Comparison of ENCODE assay signal across 17 cellular contexts in the genomic region with DNA sequence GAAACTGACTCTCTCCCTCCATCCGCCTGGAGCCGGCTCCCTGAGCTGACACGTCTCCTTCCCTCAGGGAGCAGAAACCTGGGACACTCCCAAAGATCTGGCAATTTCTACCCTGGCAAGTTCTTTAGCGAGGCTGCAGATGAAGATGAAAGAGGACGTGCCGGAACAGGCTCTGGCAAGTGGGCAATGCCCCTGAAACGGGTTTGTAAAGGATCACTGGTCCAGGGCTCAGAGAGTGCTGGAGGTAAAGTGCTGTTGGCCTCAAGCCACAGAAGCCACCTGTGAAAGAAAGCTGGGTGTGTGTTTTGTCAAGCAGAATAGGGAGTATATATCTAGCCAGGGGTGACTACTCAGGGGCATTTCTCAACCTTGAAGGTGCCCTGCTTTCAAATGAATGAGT.
DNase-seq lines count a peak whose midpoint lies in the region; ATAC-seq and TF ChIP-seq lines count a peak whose summit lies in the region.
"Had no signal": no experiment of that assay in that cellular context is flagged by ENCODE, and none has a peak within 500 bp of the region (broad histone marks: within the 10 kb centered on the region; RNA-seq: fewer than 3 reads in every experiment).

No MANE protein-coding gene starts in this region.

- no peak overlapping the region for H3K4me3 Mint-ChIP-seq in CD8-positive, alpha-beta memory T cell
- H3K4me3 Mint-ChIP-seq: CD4-positive, alpha-beta memory T cell; T-helper 1 cell treated with Interleukin-12 subunit alpha and Interleukin-12 subunit beta and Interleukin-4 antibody, amounts not matched to agents 30 μg/mL and 1 μg/mL, for 36 hours had no signal

- peak overlapping the region in 3 of 4 donors; percentile 49 to 68 (median 54) for H3K27ac ChIP-seq in esophagus squamous epithelium
- H3K27ac ChIP-seq in CD8-positive, alpha-beta memory T cell (ENCODE audit: low read depth, low read length) = no peak overlapping the region

- H3K27me3 Mint-ChIP-seq in CD8-positive, alpha-beta memory T cell = peaks cover 5 to 6% of the 10 kb centered on the region in 2 donors

- no peaks in the 10 kb centered on the region for H3K9me3 ChIP-seq in BE2C
- H3K9me3 ChIP-seq in esophagus squamous epithelium = no peaks in the 10 kb centered on the region
- no peaks in the 10 kb centered on the region for H3K9me3 ChIP-seq in CD8-positive, alpha-beta memory T cell (ENCODE audit: low read length)
- H3K9me3 ChIP-seq: HAP-1 had no signal

- H3K4me1 ChIP-seq in BE2C (peaks cover 23% of the 10 kb centered on the region), esophagus squamous epithelium (peaks cover 9 to 68% (median 13%) of the 10 kb centered on the region in 3 donors)
- H3K4me1 ChIP-seq in CD8-positive, alpha-beta memory T cell (ENCODE audit: insufficient read depth, low read length) = no peaks in the 10 kb centered on the region
- H3K4me1 ChIP-seq: HAP-1 had no signal

- no peak for ATAC-seq in GM21723 (IDR thresholded peaks at IDR 0.05; ENCODE audit: unreplicated experiment)
- no peak for ATAC-seq in HG02678 (IDR thresholded peaks at IDR 0.05; ENCODE audit: unreplicated experiment)
- ATAC-seq: Panc1 had no signal

- intact Hi-C loops in esophagus squamous epithelium (cut with DNase I) = no loop called here

- in situ Hi-C loops in G401 (cut with HindIII; ENCODE audit: low sequenced_read_pairs) = no loop called here

- H3K4me1 Mint-ChIP-seq in CD8-positive, alpha-beta memory T cell = no peaks in the 10 kb centered on the region
- H3K4me1 Mint-ChIP-seq: CD4-positive, alpha-beta memory T cell had no signal

- peak; percentile 45 for DNase-seq in BE2C
- DNase-seq in G401 (ENCODE audit: low spot score) = peak; percentile 10
- DNase-seq in NCI-H69 (lab: John Stamatoyannopoulos, UW) = peak; percentile 69
- no peak for DNase-seq in esophagus squamous epithelium (lab: John Stamatoyannopoulos, UW)
- DNase-seq in CD8-positive, alpha-beta memory T cell = no peak
- DNase-seq in amniotic stem cell (lab: John Stamatoyannopoulos, UW) = no peak
- DNase-seq: ACHN; CD4-positive, alpha-beta memory T cell; MV-4-11; NCI-H1694; NCI-H526; SHP77 treated with DMSO at 0.1 percent for 48 hours had no signal

- H3K36me3 Mint-ChIP-seq in CD8-positive, alpha-beta memory T cell = no peaks in the 10 kb centered on the region
- H3K36me3 Mint-ChIP-seq: CD4-positive, alpha-beta memory T cell had no signal

- CTCF ChIA-PET in CD8-positive, alpha-beta memory T cell (lab: Charles Lee) = no interaction called here

- H3K4me3 ChIP-seq in BE2C (ENCODE audit: low read depth, low read length) = no peak overlapping the region
- no peak overlapping the region for H3K4me3 ChIP-seq in esophagus squamous epithelium
- no peak overlapping the region for H3K4me3 ChIP-seq in CD8-positive, alpha-beta memory T cell (ENCODE audit: low read length)
- H3K4me3 ChIP-seq: HAP-1 had no signal

- TF ChIP-seq POLR2A in esophagus squamous epithelium (IDR thresholded peaks at IDR 0.05) = no peak

- H3K9me3 Mint-ChIP-seq in CD8-positive, alpha-beta memory T cell = no peaks in the 10 kb centered on the region
- H3K9me3 Mint-ChIP-seq: CD4-positive, alpha-beta memory T cell; T-helper 1 cell treated with Interleukin-12 subunit alpha and Interleukin-12 subunit beta and Interleukin-4 antibody, amounts not matched to agents 30 μg/mL and 1 μg/mL, for 36 hours had no signal

- TF ChIP-seq CTCF in BE2C (IDR thresholded peaks at IDR 0.05; ENCODE audit: low read depth, low read length) = no peak
- no peak for TF ChIP-seq CTCF in esophagus squamous epithelium (IDR thresholded peaks at IDR 0.05)

- no peaks in the 10 kb centered on the region for H3K27me3 ChIP-seq in BE2C
- H3K27me3 ChIP-seq in esophagus squamous epithelium = no peaks in the 10 kb centered on the region
- no peaks in the 10 kb centered on the region for H3K27me3 ChIP-seq in CD8-positive, alpha-beta memory T cell (ENCODE audit: insufficient read depth, low read length, poor library complexity, severe bottlenecking)

- POLR2A ChIA-PET in CD8-positive, alpha-beta memory T cell (lab: Charles Lee) = no interaction called here

- WGBS in esophagus squamous epithelium, 2 donors = 47% methylated on average over 4 of the region's 7 CpGs; no CpG with 5 or more reads in 1 of the 2 donors

- H3K36me3 ChIP-seq in BE2C (no peaks in the 10 kb centered on the region), esophagus squamous epithelium (no peaks in the 10 kb centered on the region)
- H3K36me3 ChIP-seq in CD8-positive, alpha-beta memory T cell (ENCODE audit: insufficient read depth, low read length) = no peaks in the 10 kb centered on the region
- H3K36me3 ChIP-seq: HAP-1 had no signal

- no peak overlapping the region for H3K27ac Mint-ChIP-seq in CD8-positive, alpha-beta memory T cell
- H3K27ac Mint-ChIP-seq: CD4-positive, alpha-beta memory T cell; T-helper 1 cell treated with Interleukin-12 subunit alpha and Interleukin-12 subunit beta and Interleukin-4 antibody, amounts not matched to agents 30 μg/mL and 1 μg/mL, for 36 hours had no signal

Comparison
In these comparisons a context has a peak if more than half of its experiments do, and no peak if none do; other contexts are left out.
1. DNase-seq: peak in BE2C (single experiment), G401 (single experiment) and NCI-H69 (single experiment); none in esophagus squamous epithelium (single experiment), CD8-positive, alpha-beta memory T cell (0 of 5) and amniotic stem cell (single experiment).